In the genomic region with DNA sequence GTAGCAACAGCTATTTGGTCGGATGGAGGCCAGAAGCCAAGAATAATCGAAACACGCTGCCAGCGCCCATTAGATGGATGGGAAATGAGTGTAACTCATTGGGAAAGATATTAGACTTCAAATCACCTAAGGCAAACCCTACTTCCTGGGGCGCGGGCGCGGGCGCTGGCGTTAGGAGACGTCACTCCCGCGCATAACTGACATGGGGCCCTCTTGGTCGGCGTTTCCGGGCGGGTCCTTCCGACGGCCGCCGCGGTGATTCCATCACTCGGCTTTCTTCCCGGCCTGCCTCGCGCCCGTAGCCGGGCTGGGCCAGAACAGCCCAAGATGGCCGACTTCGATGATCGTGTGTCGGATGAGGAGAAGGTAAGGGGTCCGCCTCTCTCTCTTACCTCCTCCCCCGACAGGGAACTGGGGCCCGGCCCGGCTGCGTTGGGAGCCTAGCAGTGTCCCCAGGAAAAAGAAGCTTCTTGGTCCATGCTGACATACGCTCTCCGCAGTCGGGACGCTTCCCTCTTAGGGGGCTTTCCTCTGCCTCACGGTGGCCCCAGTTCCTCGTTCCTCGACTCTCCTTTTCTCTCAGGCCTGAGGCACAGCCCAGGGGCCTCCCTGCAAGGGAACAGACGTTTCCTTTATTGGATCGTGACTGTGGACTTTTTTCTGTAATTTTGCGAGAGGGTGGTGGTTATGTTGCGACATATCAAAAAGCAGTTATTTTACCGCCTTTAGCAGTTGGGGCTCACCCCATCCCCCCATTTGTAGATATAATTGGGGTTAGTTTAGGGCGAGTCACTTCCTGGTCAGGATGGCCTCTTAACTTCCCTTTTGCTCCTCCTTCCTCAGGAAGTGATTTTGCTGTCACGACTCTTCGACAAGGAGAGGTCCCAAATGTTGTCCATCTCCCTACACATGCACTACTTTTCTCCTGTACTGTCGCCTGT, we compare ENCODE assay signal across 1 cellular context.
TF ChIP-seq lines count a peak whose summit lies in the region.

A gene (plus strand): TSS at position 315 of the 941 bp plus-strand sequence. CDS start 13 bp downstream, at position 328.

TF ChIP-seq in K562, 482 proteins besides CTCF, POLR2A, EP300 and RAD21 (continued from another document and continues in another):
- TF ChIP-seq, protein P1, sequence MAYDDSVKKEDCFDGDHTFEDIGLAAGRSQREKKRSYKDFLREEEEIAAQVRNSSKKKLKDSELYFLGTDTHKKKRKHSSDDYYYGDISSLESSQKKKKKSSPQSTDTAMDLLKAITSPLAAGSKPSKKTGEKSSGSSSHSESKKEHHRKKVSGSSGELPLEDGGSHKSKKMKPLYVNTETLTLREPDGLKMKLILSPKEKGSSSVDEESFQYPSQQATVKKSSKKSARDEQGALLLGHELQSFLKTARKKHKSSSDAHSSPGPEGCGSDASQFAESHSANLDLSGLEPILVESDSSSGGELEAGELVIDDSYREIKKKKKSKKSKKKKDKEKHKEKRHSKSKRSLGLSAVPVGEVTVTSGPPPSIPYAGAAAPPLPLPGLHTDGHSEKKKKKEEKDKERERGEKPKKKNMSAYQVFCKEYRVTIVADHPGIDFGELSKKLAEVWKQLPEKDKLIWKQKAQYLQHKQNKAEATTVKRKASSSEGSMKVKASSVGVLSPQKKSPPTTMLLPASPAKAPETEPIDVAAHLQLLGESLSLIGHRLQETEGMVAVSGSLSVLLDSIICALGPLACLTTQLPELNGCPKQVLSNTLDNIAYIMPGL (CRISPR knock-in tag; IDR thresholded peaks at IDR 0.05): 0 out of 2 replicates have a peak, but pooled peaks have one; percentile 31
- TF ChIP-seq FOXM1 (IDR thresholded peaks at IDR 0.05; ENCODE audit: low read depth) (no peak), FOXM1 (CRISPR knock-in tag; IDR thresholded peaks at IDR 0.05; ENCODE audit: low read depth) (peak; percentile 9; the same call in 1 of the 2 replicates), KAT7 (CRISPR knock-in tag; IDR thresholded peaks at IDR 0.05; ENCODE audit: borderline replicate concordance) (peak; percentile 1), YBX1 (IDR thresholded peaks at IDR 0.05) (no peak), ZNF354B (CRISPR knock-in tag; IDR thresholded peaks at IDR 0.05) (0 out of 2 replicates have a peak, but pooled peaks have one; percentile 12), MEF2A (IDR thresholded peaks at IDR 0.05; ENCODE audit: control insufficient read depth, low read depth, low read length) (no peak), GABPB1 (CRISPR knock-in tag; IDR thresholded peaks at IDR 0.05) (peak; percentile 89), RBM39 (optimal IDR thresholded peaks at IDR 0.05; ENCODE audit: low read depth, low read length) (no peak), SIN3A (IDR thresholded peaks at IDR 0.05; ENCODE audit: borderline replicate concordance in 2 of 2, control insufficient read depth in 1 of 2, low read depth in 2 of 2, low read length in 2 of 2) (peak; percentile 32 to 82; a peak in 1 of 4 replicates), HDAC1 (IDR thresholded peaks at IDR 0.05) (peak in 1 of 2 experiments; percentile 69; a peak in 2 of 4 replicates), RBFOX2 (IDR thresholded peaks at IDR 0.05; ENCODE audit: low read depth, low read length) (peak; percentile 93), MAFK (IDR thresholded peaks at IDR 0.05; ENCODE audit: low read length) (peak; percentile 24; the same call in 1 of the 2 replicates), LEF1 (IDR thresholded peaks at IDR 0.05) (peak; percentile 26), HNRNPH1 (optimal IDR thresholded peaks at IDR 0.05; ENCODE audit: low read depth, low read length) (no peak), RCOR1 (IDR thresholded peaks at IDR 0.05; ENCODE audit: borderline replicate concordance in 1 of 2, low read depth in 2 of 2, low read length in 2 of 2) (peak in 1 of 2 experiments; percentile 85; a peak in 2 of 4 replicates), NCOA1 (IDR thresholded peaks at IDR 0.05; ENCODE audit: low read depth) (peak; percentile 81), ZNF41 (CRISPR knock-in tag; conservative IDR thresholded peaks at IDR 0.05) (peak; percentile 48), ZNF436 (CRISPR knock-in tag; IDR thresholded peaks at IDR 0.05) (no peak), PHF8 (IDR thresholded peaks at IDR 0.05; ENCODE audit: borderline replicate concordance, low read length) (peak; percentile 87), ETV5 (CRISPR knock-in tag; IDR thresholded peaks at IDR 0.05; ENCODE audit: low read depth) (peak; percentile 94), TAF7 (tag; IDR thresholded peaks at IDR 0.05) (peak; percentile 99), PHB2 (IDR thresholded peaks at IDR 0.05; ENCODE audit: low read depth) (no peak), POU5F1 (IDR thresholded peaks at IDR 0.05; ENCODE audit: borderline replicate concordance, low read depth, low read length, partially characterized antibody) (no peak), SPI1 (IDR thresholded peaks at IDR 0.05; ENCODE audit: borderline replicate concordance, low read depth, low read length) (peak; percentile 81; the same call in 1 of the 2 replicates), ZNF174 (CRISPR knock-in tag; IDR thresholded peaks at IDR 0.05) (no peak), ZNF717 (CRISPR knock-in tag; IDR thresholded peaks at IDR 0.05) (no peak), SAP30 (IDR thresholded peaks at IDR 0.05; ENCODE audit: borderline replicate concordance, insufficient read depth, low read depth, low read length, poor library complexity, severe bottlenecking) (peak; percentile 33), SREBF1 (IDR thresholded peaks at IDR 0.05; ENCODE audit: borderline replicate concordance, low read depth, low read length) (no peak), ILF3 (IDR thresholded peaks at IDR 0.05; ENCODE audit: borderline replicate concordance) (no peak), ZNF146 (CRISPR knock-in tag; IDR thresholded peaks at IDR 0.05; ENCODE audit: unreplicated experiment) (no peak), XRCC5 (IDR thresholded peaks at IDR 0.05; ENCODE audit: low read depth, low read length) (no peak; the same call in 1 of the 2 replicates), MIER1 (IDR thresholded peaks at IDR 0.05; ENCODE audit: low read depth) (no peak), FOXA3 (CRISPR knock-in tag; conservative IDR thresholded peaks at IDR 0.05 in 1 of 2, IDR thresholded peaks at IDR 0.05 in 1 of 2) (no peak)
- TF ChIP-seq, protein P2, sequence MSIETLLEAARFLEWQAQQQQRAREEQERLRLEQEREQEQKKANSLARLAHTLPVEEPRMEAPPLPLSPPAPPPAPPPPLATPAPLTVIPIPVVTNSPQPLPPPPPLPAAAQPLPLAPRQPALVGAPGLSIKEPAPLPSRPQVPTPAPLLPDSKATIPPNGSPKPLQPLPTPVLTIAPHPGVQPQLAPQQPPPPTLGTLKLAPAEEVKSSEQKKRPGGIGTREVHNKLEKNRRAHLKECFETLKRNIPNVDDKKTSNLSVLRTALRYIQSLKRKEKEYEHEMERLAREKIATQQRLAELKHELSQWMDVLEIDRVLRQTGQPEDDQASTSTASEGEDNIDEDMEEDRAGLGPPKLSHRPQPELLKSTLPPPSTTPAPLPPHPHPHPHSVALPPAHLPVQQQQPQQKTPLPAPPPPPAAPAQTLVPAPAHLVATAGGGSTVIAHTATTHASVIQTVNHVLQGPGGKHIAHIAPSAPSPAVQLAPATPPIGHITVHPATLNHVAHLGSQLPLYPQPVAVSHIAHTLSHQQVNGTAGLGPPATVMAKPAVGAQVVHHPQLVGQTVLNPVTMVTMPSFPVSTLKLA (conservative IDR thresholded peaks at IDR 0.05): peak in 1 of 2 experiments; percentile 79
- TF ChIP-seq, protein P3, sequence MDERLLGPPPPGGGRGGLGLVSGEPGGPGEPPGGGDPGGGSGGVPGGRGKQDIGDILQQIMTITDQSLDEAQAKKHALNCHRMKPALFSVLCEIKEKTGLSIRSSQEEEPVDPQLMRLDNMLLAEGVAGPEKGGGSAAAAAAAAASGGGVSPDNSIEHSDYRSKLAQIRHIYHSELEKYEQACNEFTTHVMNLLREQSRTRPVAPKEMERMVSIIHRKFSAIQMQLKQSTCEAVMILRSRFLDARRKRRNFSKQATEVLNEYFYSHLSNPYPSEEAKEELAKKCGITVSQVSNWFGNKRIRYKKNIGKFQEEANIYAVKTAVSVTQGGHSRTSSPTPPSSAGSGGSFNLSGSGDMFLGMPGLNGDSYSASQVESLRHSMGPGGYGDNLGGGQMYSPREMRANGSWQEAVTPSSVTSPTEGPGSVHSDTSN (CRISPR knock-in tag; IDR thresholded peaks at IDR 0.05; ENCODE audit: low read depth): no peak; the same call in 1 of the 2 replicates
- TF ChIP-seq, protein P3 (tag; conservative IDR thresholded peaks at IDR 0.05; ENCODE audit: low read depth): peak; percentile 68
- TF ChIP-seq, protein P4, sequence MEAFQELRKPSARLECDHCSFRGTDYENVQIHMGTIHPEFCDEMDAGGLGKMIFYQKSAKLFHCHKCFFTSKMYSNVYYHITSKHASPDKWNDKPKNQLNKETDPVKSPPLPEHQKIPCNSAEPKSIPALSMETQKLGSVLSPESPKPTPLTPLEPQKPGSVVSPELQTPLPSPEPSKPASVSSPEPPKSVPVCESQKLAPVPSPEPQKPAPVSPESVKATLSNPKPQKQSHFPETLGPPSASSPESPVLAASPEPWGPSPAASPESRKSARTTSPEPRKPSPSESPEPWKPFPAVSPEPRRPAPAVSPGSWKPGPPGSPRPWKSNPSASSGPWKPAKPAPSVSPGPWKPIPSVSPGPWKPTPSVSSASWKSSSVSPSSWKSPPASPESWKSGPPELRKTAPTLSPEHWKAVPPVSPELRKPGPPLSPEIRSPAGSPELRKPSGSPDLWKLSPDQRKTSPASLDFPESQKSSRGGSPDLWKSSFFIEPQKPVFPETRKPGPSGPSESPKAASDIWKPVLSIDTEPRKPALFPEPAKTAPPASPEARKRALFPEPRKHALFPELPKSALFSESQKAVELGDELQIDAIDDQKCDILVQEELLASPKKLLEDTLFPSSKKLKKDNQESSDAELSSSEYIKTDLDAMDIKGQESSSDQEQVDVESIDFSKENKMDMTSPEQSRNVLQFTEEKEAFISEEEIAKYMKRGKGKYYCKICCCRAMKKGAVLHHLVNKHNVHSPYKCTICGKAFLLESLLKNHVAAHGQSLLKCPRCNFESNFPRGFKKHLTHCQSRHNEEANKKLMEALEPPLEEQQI (IDR thresholded peaks at IDR 0.05): no peak
- TF ChIP-seq, protein P5, sequence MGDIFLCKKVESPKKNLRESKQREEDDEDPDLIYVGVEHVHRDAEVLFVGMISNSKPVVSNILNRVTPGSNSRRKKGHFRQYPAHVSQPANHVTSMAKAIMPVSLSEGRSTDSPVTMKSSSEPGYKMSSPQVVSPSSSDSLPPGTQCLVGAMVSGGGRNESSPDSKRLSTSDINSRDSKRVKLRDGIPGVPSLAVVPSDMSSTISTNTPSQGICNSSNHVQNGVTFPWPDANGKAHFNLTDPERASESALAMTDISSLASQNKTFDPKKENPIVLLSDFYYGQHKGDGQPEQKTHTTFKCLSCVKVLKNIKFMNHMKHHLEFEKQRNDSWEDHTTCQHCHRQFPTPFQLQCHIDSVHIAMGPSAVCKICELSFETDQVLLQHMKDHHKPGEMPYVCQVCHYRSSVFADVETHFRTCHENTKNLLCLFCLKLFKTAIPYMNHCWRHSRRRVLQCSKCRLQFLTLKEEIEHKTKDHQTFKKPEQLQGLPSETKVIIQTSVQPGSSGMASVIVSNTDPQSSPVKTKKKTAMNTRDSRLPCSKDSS (IDR thresholded peaks at IDR 0.05; ENCODE audit: low read depth, partially characterized antibody): no peak
- TF ChIP-seq, protein P6, sequence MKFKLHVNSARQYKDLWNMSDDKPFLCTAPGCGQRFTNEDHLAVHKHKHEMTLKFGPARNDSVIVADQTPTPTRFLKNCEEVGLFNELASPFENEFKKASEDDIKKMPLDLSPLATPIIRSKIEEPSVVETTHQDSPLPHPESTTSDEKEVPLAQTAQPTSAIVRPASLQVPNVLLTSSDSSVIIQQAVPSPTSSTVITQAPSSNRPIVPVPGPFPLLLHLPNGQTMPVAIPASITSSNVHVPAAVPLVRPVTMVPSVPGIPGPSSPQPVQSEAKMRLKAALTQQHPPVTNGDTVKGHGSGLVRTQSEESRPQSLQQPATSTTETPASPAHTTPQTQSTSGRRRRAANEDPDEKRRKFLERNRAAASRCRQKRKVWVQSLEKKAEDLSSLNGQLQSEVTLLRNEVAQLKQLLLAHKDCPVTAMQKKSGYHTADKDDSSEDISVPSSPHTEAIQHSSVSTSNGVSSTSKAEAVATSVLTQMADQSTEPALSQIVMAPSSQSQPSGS (CRISPR knock-in tag; IDR thresholded peaks at IDR 0.05): 0 out of 2 replicates have a peak, but pooled peaks have one; percentile 27
- TF ChIP-seq, protein P7, sequence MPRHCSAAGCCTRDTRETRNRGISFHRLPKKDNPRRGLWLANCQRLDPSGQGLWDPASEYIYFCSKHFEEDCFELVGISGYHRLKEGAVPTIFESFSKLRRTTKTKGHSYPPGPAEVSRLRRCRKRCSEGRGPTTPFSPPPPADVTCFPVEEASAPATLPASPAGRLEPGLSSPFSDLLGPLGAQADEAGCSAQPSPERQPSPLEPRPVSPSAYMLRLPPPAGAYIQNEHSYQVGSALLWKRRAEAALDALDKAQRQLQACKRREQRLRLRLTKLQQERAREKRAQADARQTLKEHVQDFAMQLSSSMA (CRISPR knock-in tag; IDR thresholded peaks at IDR 0.05): 0 out of 2 replicates have a peak, but pooled peaks have one; percentile 58
